Comparison of ENCODE assay signal across 1 cellular context in genomic region chr6:139372326-139373153, GRCh38.
TF ChIP-seq lines count a peak whose summit lies in the region.

No MANE protein-coding gene starts in this region.

TF ChIP-seq in GM23338, 12 proteins besides CTCF, POLR2A, EP300 and RAD21 (continued from another document):
- TF ChIP-seq REST (IDR thresholded peaks at IDR 0.05; ENCODE audit: unreplicated experiment) = no peak
- TF ChIP-seq EZH2 (IDR thresholded peaks at IDR 0.05; ENCODE audit: low read depth, unreplicated experiment) = no peak
- TF ChIP-seq EZH2phosphoT487 (IDR thresholded peaks at IDR 0.05; ENCODE audit: unreplicated experiment) = no peak
- TF ChIP-seq ETS1 (IDR thresholded peaks at IDR 0.05) = no peak
- TF ChIP-seq NANOG (IDR thresholded peaks at IDR 0.05; ENCODE audit: borderline replicate concordance) = no peak
- TF ChIP-seq POLR2AphosphoS5 (IDR thresholded peaks at IDR 0.05; ENCODE audit: low read depth) = no peak
- no peak for TF ChIP-seq ZNF331 (CRISPR knock-in tag; IDR thresholded peaks at IDR 0.05; ENCODE audit: low read depth)
